Comparison of ENCODE assay signal across 9 cellular contexts in genomic region chr2:222993920-222994650, GRCh38. TPM values are rescaled to one million over a fixed set of nuclear protein-coding genes. Genes with fewer than 3 reads are reported as not detected.
DNase-seq lines count a peak whose midpoint lies in the region; ATAC-seq and FAIRE-seq lines count a peak whose summit lies in the region.
"Had no signal": no experiment of that assay in that cellular context is flagged by ENCODE, and none has a peak within 500 bp of the region (broad histone marks: within the 10 kb centered on the region; RNA-seq: fewer than 3 reads in every experiment).

No MANE protein-coding gene starts in this region.

- DNase-seq in EH (ENCODE audit: low read depth) (peak; percentile 99), amygdala (lab: John Stamatoyannopoulos, UW) (peak in 55 of 56 donors; percentile 17 to 92 (median 66)), left cardiac atrium (peak; percentile 85), SIG-M5 (lab: John Stamatoyannopoulos, UW) (no peak), GM19239 (ENCODE audit: insufficient read length, low spot score) (no peak)
- no peak for DNase-seq in activated CD4-positive, alpha-beta memory T cell treated with anti-CD3 and anti-CD28 coated beads, Interleukin-2, amount 10 ng/mL, durations not matched to agents 7 days and 5 days
- DNase-seq: activated gamma-delta T cell had no signal

- no peak overlapping the region for H3K4me3 Mint-ChIP-seq in activated CD4-positive, alpha-beta memory T cell treated with anti-CD3 and anti-CD28 coated beads, Interleukin-2, amount 10 ng/mL, durations not matched to agents 7 days and 5 days

- H3K27ac Mint-ChIP-seq in activated CD4-positive, alpha-beta memory T cell treated with anti-CD3 and anti-CD28 coated beads, Interleukin-2, amount 10 ng/mL, durations not matched to agents 7 days and 5 days = no peak overlapping the region

- no peak overlapping the region for H3K9ac ChIP-seq in rectal smooth muscle tissue (ENCODE audit: low read length)

- H3K27ac ChIP-seq in rectal smooth muscle tissue (ENCODE audit: low read depth, low read length) = peak overlapping the region; percentile 62

- FAIRE-seq in GM19239 (lab: Jason Lieb, UNC) = no peak

- H3K4me1 Mint-ChIP-seq in activated CD4-positive, alpha-beta memory T cell treated with anti-CD3 and anti-CD28 coated beads, Interleukin-2, amount 10 ng/mL, durations not matched to agents 7 days and 5 days = no peaks in the 10 kb centered on the region

- no peaks in the 10 kb centered on the region for H3K9me3 Mint-ChIP-seq in activated CD4-positive, alpha-beta memory T cell treated with anti-CD3 and anti-CD28 coated beads, Interleukin-2, amount 10 ng/mL, durations not matched to agents 7 days and 5 days

- H3K27me3 ChIP-seq in rectal smooth muscle tissue (ENCODE audit: control insufficient read depth, insufficient read depth, low read length) = no peaks in the 10 kb centered on the region

- H3K27me3 Mint-ChIP-seq in activated CD4-positive, alpha-beta memory T cell treated with anti-CD3 and anti-CD28 coated beads, Interleukin-2, amount 10 ng/mL, durations not matched to agents 7 days and 5 days = peaks cover 4% of the 10 kb centered on the region

- CTCF ChIA-PET in activated CD4-positive, alpha-beta memory T cell treated with anti-CD3 and anti-CD28 coated beads, Interleukin-2, amount 10 ng/mL, durations not matched to agents 7 days and 5 days (lab: Charles Lee) = no interaction called here

- intact Hi-C loops in left cardiac atrium (cut with DNase I) = no loop called here

- no peaks in the 10 kb centered on the region for H3K36me3 ChIP-seq in rectal smooth muscle tissue (ENCODE audit: control insufficient read depth, insufficient read depth, low read length)

- POLR2A ChIA-PET in activated CD4-positive, alpha-beta memory T cell treated with anti-CD3 and anti-CD28 coated beads, Interleukin-2, amount 10 ng/mL, durations not matched to agents 7 days and 5 days (lab: Charles Lee) = no interaction called here

- H3K4me1 ChIP-seq in rectal smooth muscle tissue (ENCODE audit: control insufficient read depth, insufficient read depth, low read length) = peaks cover 13% of the 10 kb centered on the region

- H3K4me3 ChIP-seq in rectal smooth muscle tissue (ENCODE audit: low read length) = peak overlapping the region; percentile 17

- ATAC-seq in left cardiac atrium = peak; percentile 99 to 100
- no peak for ATAC-seq in GM18909 (IDR thresholded peaks at IDR 0.05; ENCODE audit: poor library complexity, unreplicated experiment)

- H3K36me3 Mint-ChIP-seq in activated CD4-positive, alpha-beta memory T cell treated with anti-CD3 and anti-CD28 coated beads, Interleukin-2, amount 10 ng/mL, durations not matched to agents 7 days and 5 days (ENCODE audit: low read depth) = no peaks in the 10 kb centered on the region

RNA-seq across cellular contexts. Expression of gene KCNE4, which starts 57.9 kb away (rescaled TPM):
- 1 to 10 TPM; 4.5 to 5.1 TPM for total RNA-seq in left cardiac atrium
- total RNA-seq in activated CD4-positive, alpha-beta memory T cell treated with anti-CD3 and anti-CD28 coated beads, Interleukin-2, amount 10 ng/mL, durations not matched to agents 7 days and 5 days = not detected

Comparison
In these comparisons a context has a peak if more than half of its experiments do, and no peak if none do; other contexts are left out.
1. DNase-seq: peak in EH (single experiment), amygdala (55 of 56) and left cardiac atrium (single experiment); none in SIG-M5 (single experiment), activated CD4-positive, alpha-beta memory T cell treated with anti-CD3 and anti-CD28 coated beads, Interleukin-2, amount 10 ng/mL, durations not matched to agents 7 days and 5 days (single experiment) and GM19239 (single experiment).
2. RNA of gene KCNE4, which starts 57.9 kb away (total RNA-seq): 4.5 to 5.1 TPM in left cardiac atrium; not detected in activated CD4-positive, alpha-beta memory T cell treated with anti-CD3 and anti-CD28 coated beads, Interleukin-2, amount 10 ng/mL, durations not matched to agents 7 days and 5 days; every median in the first group is over 4 times any median in the second.